Comparison of ENCODE assay signal across 8 cellular contexts in the genomic region with DNA sequence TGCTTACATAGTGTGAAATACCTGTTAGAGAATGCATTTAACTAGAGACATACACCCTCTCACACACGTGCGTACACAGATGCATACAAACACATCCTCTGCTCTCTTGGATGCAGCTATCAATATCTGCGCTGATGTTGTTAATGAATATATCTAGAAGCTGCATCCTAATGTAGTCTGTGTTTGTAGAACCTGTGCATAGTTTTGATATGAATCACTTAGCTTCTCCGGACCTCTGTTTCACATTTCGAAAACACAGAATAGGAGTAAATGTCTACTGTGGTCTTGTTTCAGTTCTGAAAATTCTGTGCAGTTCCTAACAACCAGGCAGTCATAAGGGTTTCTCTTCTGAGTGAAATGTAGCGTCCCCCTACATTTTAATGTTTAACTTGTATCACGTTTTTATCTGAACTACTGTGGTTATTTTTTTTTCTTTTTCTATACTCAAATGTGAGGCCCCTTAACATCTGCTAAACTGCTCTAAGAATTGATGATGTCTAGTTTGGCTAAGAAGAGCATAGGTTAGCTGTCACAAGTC.
A peak's percentile ranks its signal among the peaks of the same experiment; 100 is the strongest.
DNase-seq lines count a peak whose midpoint lies in the region; ATAC-seq and TF ChIP-seq lines count a peak whose summit lies in the region.

No MANE protein-coding gene starts in this region.

- peaks cover 42% of the 10 kb centered on the region for H3K4me1 Mint-ChIP-seq in central memory CD8-positive, alpha-beta T cell
- H3K4me1 Mint-ChIP-seq in osteocyte (ENCODE audit: unreplicated experiment) = peaks cover 45% of the 10 kb centered on the region

- CTCF ChIA-PET in GM10248 (lab: Yijun Ruan, JAX) = interaction anchor here (0.7 to 2.8 kb wide), 5 partner anchors 9 to 41 kb away, joined by 3 to 12 read pairs (median 8); no protein-coding TSS in a partner anchor

- DNase-seq in GM10248 (ENCODE audit: extremely low spot score) = peak; percentile 70
- DNase-seq in GM20000 (ENCODE audit: low spot score) = peak; percentile 64
- DNase-seq in central memory CD8-positive, alpha-beta T cell (ENCODE audit: low spot score in 2 of 2) = no peak
- no peak for DNase-seq in osteocyte (ENCODE audit: extremely low spot score, unreplicated experiment)
- DNase-seq in hepatic stellate cell (ENCODE audit: low spot score) = no peak
- DNase-seq in ureter (ENCODE audit: low spot score) = no peak
- no peak for DNase-seq in stimulated activated CD4-positive, alpha-beta T cell treated with anti-CD3 and anti-CD28 coated beads, Interleukin-1b, Interleukin-23, amount 100 ng/mL, for 48 hours

- no peak for TF ChIP-seq CTCF in GM10248 (IDR thresholded peaks at IDR 0.05; ENCODE audit: control extremely low read depth, extremely low read depth, low read depth, missing control alignments)
- TF ChIP-seq CTCF in GM20000 (IDR thresholded peaks at IDR 0.05; ENCODE audit: extremely low read depth, missing control alignments) = no peak
- TF ChIP-seq CTCF in osteocyte (IDR thresholded peaks at IDR 0.05) = no peak

- POLR2A ChIA-PET in GM10248 (lab: Yijun Ruan, JAX) = no interaction called here

- peak overlapping the region; percentile 75 for H3K27ac Mint-ChIP-seq in central memory CD8-positive, alpha-beta T cell (ENCODE audit: low read depth)
- H3K27ac Mint-ChIP-seq in osteocyte (ENCODE audit: unreplicated experiment) = no peak overlapping the region

- H3K27me3 Mint-ChIP-seq in central memory CD8-positive, alpha-beta T cell = no peaks in the 10 kb centered on the region
- H3K27me3 Mint-ChIP-seq in osteocyte (ENCODE audit: unreplicated experiment) = no peaks in the 10 kb centered on the region

- H3K36me3 Mint-ChIP-seq in central memory CD8-positive, alpha-beta T cell (ENCODE audit: insufficient read depth) = peaks cover 8% of the 10 kb centered on the region
- H3K36me3 Mint-ChIP-seq in osteocyte (ENCODE audit: unreplicated experiment) = no peaks in the 10 kb centered on the region

- ATAC-seq in HG03439 (IDR thresholded peaks at IDR 0.05; ENCODE audit: unreplicated experiment) = peak; percentile 98
- ATAC-seq in central memory CD8-positive, alpha-beta T cell (replicated peaks; ENCODE audit: extremely low read depth, poor library complexity, severe bottlenecking) = peak; percentile 52

- no peaks in the 10 kb centered on the region for H3K9me3 Mint-ChIP-seq in central memory CD8-positive, alpha-beta T cell
- H3K9me3 Mint-ChIP-seq in osteocyte (ENCODE audit: unreplicated experiment) = no peaks in the 10 kb centered on the region

- H3K4me3 Mint-ChIP-seq in central memory CD8-positive, alpha-beta T cell = no peak overlapping the region
- H3K4me3 Mint-ChIP-seq in osteocyte (ENCODE audit: unreplicated experiment) = no peak overlapping the region

Comparison
In these comparisons a context has a peak if more than half of its experiments do, and no peak if none do; other contexts are left out.
1. DNase-seq: peak in GM10248 (single experiment) and GM20000 (single experiment); none in central memory CD8-positive, alpha-beta T cell (0 of 2), osteocyte (single experiment), hepatic stellate cell (single experiment), ureter (single experiment) and stimulated activated CD4-positive, alpha-beta T cell treated with anti-CD3 and anti-CD28 coated beads, Interleukin-1b, Interleukin-23, amount 100 ng/mL, for 48 hours (single experiment).